Comparison of ENCODE assay signal across 10 cellular contexts in genomic region chr12:12384601-12385321, GRCh38. TPM values are rescaled to one million over a fixed set of nuclear protein-coding genes. Genes with fewer than 3 reads are reported as not detected.
DNase-seq lines count a peak whose midpoint lies in the region; ATAC-seq, FAIRE-seq and TF ChIP-seq lines count a peak whose summit lies in the region.
"Had no signal": no experiment of that assay in that cellular context is flagged by ENCODE, and none has a peak within 500 bp of the region (broad histone marks: within the 10 kb centered on the region; RNA-seq: fewer than 3 reads in every experiment).

No MANE protein-coding gene starts in this region.

- H3K36me3 ChIP-seq in right lobe of liver = no peaks in the 10 kb centered on the region

- H3K4me1 ChIP-seq in right lobe of liver = peaks cover 0 to 50% (median 9%) of the 10 kb centered on the region in 4 donors

- H3K9me3 ChIP-seq in right lobe of liver = no peaks in the 10 kb centered on the region

- TF ChIP-seq CTCF in right lobe of liver (IDR thresholded peaks at IDR 0.05) = no peak

- intact Hi-C loops in right lobe of liver (cut with DNase I) = no loop called here

- TF ChIP-seq POLR2A in right lobe of liver (IDR thresholded peaks at IDR 0.05) = no peak

- ATAC-seq in right lobe of liver = peak; percentile 53 to 88 (median 76)

- H3K4me3 ChIP-seq in right lobe of liver = no peak overlapping the region

- H3K27me3 ChIP-seq in right lobe of liver = no peaks in the 10 kb centered on the region

- peak overlapping the region; percentile 14 to 83 (median 57) for H3K27ac ChIP-seq in right lobe of liver
- peak overlapping the region; percentile 71 for H3K27ac ChIP-seq in substantia nigra (ENCODE audit: low read depth, low read length, poor library complexity, severe bottlenecking)

- DNase-seq in activated gamma-delta T cell treated with Interleukin-2 at 50 U/mL for 16 hours = peak; percentile 34
- DNase-seq in activated gamma-delta T cell (lab: John Stamatoyannopoulos, UW) = no peak
- DNase-seq in activated gamma-delta T cell treated with anti-CD3 and anti-CD28 coated beads, Interleukin-2, amount 50 U/mL, for 16 hours (ENCODE audit: low read depth) = peak; percentile 11
- DNase-seq in right lobe of liver = peak in 2 of 3 donors; percentile 57 to 77
- DNase-seq in substantia nigra (lab: John Stamatoyannopoulos, UW) = peak in 20 of 49 donors; percentile 3 to 64 (median 24)
- no peak for DNase-seq in frontal cortex (ENCODE audit: low spot score in 2 of 2)
- DNase-seq in H4 (ENCODE audit: low spot score) = no peak
- DNase-seq in RPMI8226 = no peak
- DNase-seq: NCI-H226 had no signal

- no peak for FAIRE-seq in frontal cortex (lab: Jason Lieb, UNC)
- FAIRE-seq: islet of Langerhans had no signal

- WGBS in right lobe of liver (ENCODE audit: insufficient coverage, low coverage, low lambda C conversion rate, missing lambda C conversion rate) = 20% methylated on average over 2 of the region's 6 CpGs

RNA-seq across cellular contexts. Expression of gene BORCS5, which starts 27.9 kb away (rescaled TPM):
- total RNA-seq in right lobe of liver (10 to 100 TPM in 1 of 6 experiments, 1 to 10 TPM in 5; 6.0 to 11.1 (median 8.0) TPM), frontal cortex (19.2 TPM)
- 8.1 and 9.8 TPM in 2 replicates for total RNA-seq in H4 (2014; rRNA removed; shearing (Covaris generic))

RNA-seq across cellular contexts. Expression of gene MANSC1, which starts 34.7 kb away (rescaled TPM):
- total RNA-seq in right lobe of liver (10 to 100 TPM in 1 of 6 experiments, 1 to 10 TPM in 5; 8.1 to 13.8 (median 8.8) TPM), frontal cortex (2.4 TPM)
- 0.39 and 0.52 TPM in 2 replicates for total RNA-seq in H4 (2014; rRNA removed; shearing (Covaris generic))

Comparison
In these comparisons a context has a peak if more than half of its experiments do, and no peak if none do; other contexts are left out.
1. DNase-seq: peak in activated gamma-delta T cell treated with Interleukin-2 at 50 U/mL for 16 hours (single experiment), activated gamma-delta T cell treated with anti-CD3 and anti-CD28 coated beads, Interleukin-2, amount 50 U/mL, for 16 hours (single experiment) and right lobe of liver (2 of 3); none in activated gamma-delta T cell (single experiment), frontal cortex (0 of 2), H4 (single experiment) and RPMI8226 (single experiment).